ENCODE assay signal across 21 cellular contexts in genomic region chr15:58549780-58550064, GRCh38.
DNase-seq lines count a peak whose midpoint lies in the region; ATAC-seq and TF ChIP-seq lines count a peak whose summit lies in the region.
"Had no signal": no experiment of that assay in that cellular context is flagged by ENCODE, and none has a peak within 500 bp of the region (broad histone marks: within the 10 kb centered on the region; RNA-seq: fewer than 3 reads in every experiment).

No MANE protein-coding gene starts in this region.

- peaks cover 36% of the 10 kb centered on the region for H3K27me3 Mint-ChIP-seq in nephron (ENCODE audit: low read depth)
- H3K27me3 Mint-ChIP-seq: CD4-positive, alpha-beta memory T cell; central memory CD8-positive, alpha-beta T cell had no signal

- peaks cover under 1% of the 10 kb centered on the region for H3K27me3 ChIP-seq in AG04450 (ENCODE audit: control insufficient read depth, insufficient read depth, low read length)
- H3K27me3 ChIP-seq in gastroesophageal sphincter: no peaks in the 10 kb centered on the region

- peaks cover 0 to 51% (median 0%) of the 10 kb centered on the region in 3 donors for H3K4me1 ChIP-seq in gastroesophageal sphincter

- H3K9me3 Mint-ChIP-seq in nephron: no peaks in the 10 kb centered on the region
- H3K9me3 Mint-ChIP-seq: activated B cell treated with CpG ODN at 0.5 μM for 24 hours; activated CD4-positive, alpha-beta memory T cell treated with anti-CD3 and anti-CD28 coated beads, Interleukin-2, amount 10 ng/mL, durations not matched to agents 7 days and 5 days; activated naive CD4-positive, alpha-beta T cell treated with anti-CD3 and anti-CD28 coated beads for 36 hours; CD4-positive, alpha-beta memory T cell; central memory CD8-positive, alpha-beta T cell had no signal

- H3K9me3 ChIP-seq in AG04450 (ENCODE audit: control insufficient read depth, insufficient read depth, low read length) (no peaks in the 10 kb centered on the region; the same call in 1 of the 2 replicates), gastroesophageal sphincter (no peaks in the 10 kb centered on the region)

- no peaks in the 10 kb centered on the region for H3K36me3 Mint-ChIP-seq in nephron (ENCODE audit: low read depth)
- H3K36me3 Mint-ChIP-seq: CD4-positive, alpha-beta memory T cell had no signal

- H3K4me3 ChIP-seq in AG04450 (ENCODE audit: low read depth, low read length) (no peak overlapping the region), gastroesophageal sphincter (no peak overlapping the region)
- H3K4me3 ChIP-seq: SK-N-MC had no signal

- H3K27ac Mint-ChIP-seq in nephron: peak overlapping the region in 2 of 3 experiments; percentile 31 to 43
- H3K27ac Mint-ChIP-seq: activated B cell treated with CpG ODN at 0.5 μM for 24 hours; activated naive CD4-positive, alpha-beta T cell treated with anti-CD3 and anti-CD28 coated beads for 36 hours had no signal

- WGBS in gastroesophageal sphincter (ENCODE audit: low coverage in 1 of 2), 2 donors: 20 to 74% methylated on average over 2 to 4 of the region's 7 CpGs

- in situ Hi-C loops in G401 (cut with HindIII; ENCODE audit: low sequenced_read_pairs): no loop called here

- no peak for TF ChIP-seq CTCF in AG04450 (IDR thresholded peaks at IDR 0.05; ENCODE audit: low read depth, low read length)
- no peak for TF ChIP-seq CTCF in gastroesophageal sphincter (IDR thresholded peaks at IDR 0.05)
- TF ChIP-seq CTCF in nephron (IDR thresholded peaks at IDR 0.05; ENCODE audit: unreplicated experiment in 3 of 3): no peak

- H3K27ac ChIP-seq in AG04450 (ENCODE audit: low read depth, low read length): peak overlapping the region; percentile 70
- peak overlapping the region in 3 of 4 donors; percentile 53 to 82 (median 69) for H3K27ac ChIP-seq in gastroesophageal sphincter
- H3K27ac ChIP-seq: SK-N-MC had no signal

- no peak for DNase-seq in AG04450 (ENCODE audit: low read depth, low spot score)
- peak; percentile 10 for DNase-seq in NCI-H524 treated with DMSO at 0.1 percent for 48 hours (lab: John Stamatoyannopoulos, UW)
- DNase-seq in G401 (ENCODE audit: low spot score): no peak
- DNase-seq in NCI-H1930 (lab: John Stamatoyannopoulos, UW): no peak
- DNase-seq in NCI-H1105 treated with DMSO at 0.1 percent for 48 hours (lab: John Stamatoyannopoulos, UW): no peak
- DNase-seq: activated B cell treated with CpG ODN at 0.5 μM for 24 hours; activated CD4-positive, alpha-beta memory T cell treated with anti-CD3 and anti-CD28 coated beads, Interleukin-2, amount 10 ng/mL, durations not matched to agents 7 days and 5 days; activated naive CD4-positive, alpha-beta T cell treated with anti-CD3 and anti-CD28 coated beads for 36 hours; activated T-cell treated with anti-CD3 and anti-CD28 coated beads, Interleukin-2, amount 50 U/mL, for 1 hour; CD4-positive, alpha-beta memory T cell; effector CD8-positive, alpha-beta T cell; left colon; NCI-H1694 treated with DMSO at 0.1 percent for 48 hours; NCI-H2227 treated with DMSO at 0.1 percent for 48 hours; stimulated activated CD8-positive, alpha-beta memory T cell treated with anti-CD3 and anti-CD28 coated beads, Interleukin-4, amount 100 ng/mL, for 48 hours; T-helper 9 cell had no signal

- no peak overlapping the region for H3K4me3 Mint-ChIP-seq in nephron
- H3K4me3 Mint-ChIP-seq: activated B cell treated with CpG ODN at 0.5 μM for 24 hours; activated CD4-positive, alpha-beta memory T cell treated with anti-CD3 and anti-CD28 coated beads, Interleukin-2, amount 10 ng/mL, durations not matched to agents 7 days and 5 days; activated naive CD4-positive, alpha-beta T cell treated with anti-CD3 and anti-CD28 coated beads for 36 hours; central memory CD8-positive, alpha-beta T cell had no signal

- POLR2A ChIA-PET in AG04450 (lab: Yijun Ruan, JAX): no interaction called here

- H3K4me1 Mint-ChIP-seq in nephron: peaks cover 76% of the 10 kb centered on the region

- ATAC-seq in gastroesophageal sphincter (no peak), HG02798 (IDR thresholded peaks at IDR 0.05; ENCODE audit: poor library complexity, unreplicated experiment) (no peak)
- ATAC-seq: left colon had no signal

- TF ChIP-seq POLR2A in gastroesophageal sphincter (IDR thresholded peaks at IDR 0.05): no peak

- CTCF ChIA-PET in AG04450 (lab: Charles Lee): interaction anchor here (0.6 to 0.8 kb wide), 2 partner anchors 76 to 322 kb away, joined by 3 read pairs; no protein-coding TSS in a partner anchor

- no peak for TF ChIP-seq EP300 in gastroesophageal sphincter (IDR thresholded peaks at IDR 0.05)

- H3K36me3 ChIP-seq in gastroesophageal sphincter: no peaks in the 10 kb centered on the region
